Comparison of ENCODE assay signal across 27 cellular contexts in genomic region chr5:139401546-139401945, GRCh38. TPM values are rescaled to one million over a fixed set of nuclear protein-coding genes. Genes with fewer than 3 reads are reported as not detected.
"Had no signal": no experiment of that assay in that cellular context is flagged by ENCODE, and none has a peak within 500 bp of the region (broad histone marks: within the 10 kb centered on the region; RNA-seq: fewer than 3 reads in every experiment).

No MANE protein-coding gene starts in this region.

- H3K36me3 ChIP-seq: brain microvascular endothelial cell, MG63 had no signal

- H3K4me3 ChIP-seq: MG63 had no signal

- H3K9me3 Mint-ChIP-seq: activated naive CD4-positive, alpha-beta T cell treated with anti-CD3 and anti-CD28 coated beads for 36 hours; activated T-helper 17 cell treated with anti-CD3 and anti-CD28 coated beads, Interleukin-2, amount 50 U/mL, for 72 hours; T-helper 1 cell treated with Interleukin-12 subunit alpha and Interleukin-12 subunit beta and Interleukin-4 antibody, amounts not matched to agents 30 μg/mL and 1 μg/mL, for 36 hours had no signal

- H3K36me3 Mint-ChIP-seq: activated naive CD8-positive, alpha-beta T cell had no signal

- H3K27me3 Mint-ChIP-seq: activated naive CD8-positive, alpha-beta T cell; activated T-helper 17 cell treated with anti-CD3 and anti-CD28 coated beads, Interleukin-2, amount 50 U/mL, for 72 hours had no signal

- H3K9me3 ChIP-seq: MG63 had no signal

- H3K27me3 ChIP-seq: brain microvascular endothelial cell, MG63 had no signal

- H3K27ac ChIP-seq: brain microvascular endothelial cell, KMS-11 had no signal

- DNase-seq: activated CD4-positive, alpha-beta T cell treated with anti-CD3 and anti-CD28 coated beads for 4 hours; activated CD8-positive, alpha-beta memory T cell treated with anti-CD3 and anti-CD28 coated beads for 24 hours; activated gamma-delta T cell; activated naive CD4-positive, alpha-beta T cell treated with anti-CD3 and anti-CD28 coated beads for 36 hours; activated T-cell treated with anti-CD3 and anti-CD28 coated beads for 4 hours; activated T-cell treated with anti-CD3 and anti-CD28 coated beads, Interleukin-2, amount 50 U/mL, for 48 hours; amygdala; brain microvascular endothelial cell; MG63; NCI-H1105; NCI-H1436 treated with DMSO at 0.1 percent for 48 hours; NCI-H187; NCI-H2081; NCI-H510A treated with DMSO at 0.1 percent for 48 hours; NCI-H69; NK-92 treated with Interleukin-12 subunit alpha and Interleukin-12 subunit beta, amount 100 ng/mL, for 24 hours; OCI-M1; RPMI8226; SHP77 treated with DMSO at 0.1 percent for 48 hours had no signal

- ATAC-seq: activated CD4-positive, CD25-positive, alpha-beta regulatory T cell treated with anti-CD3 and anti-CD28 coated beads, Interleukin-2, amount 50 U/mL, for 24 hours; activated T-helper 17 cell treated with anti-CD3 and anti-CD28 coated beads, Interleukin-2, amount 50 U/mL, for 72 hours; Panc1 had no signal

- H3K27ac Mint-ChIP-seq: activated naive CD4-positive, alpha-beta T cell treated with anti-CD3 and anti-CD28 coated beads for 36 hours; activated naive CD8-positive, alpha-beta T cell; activated T-helper 17 cell treated with anti-CD3 and anti-CD28 coated beads, Interleukin-2, amount 50 U/mL, for 72 hours; T-helper 1 cell treated with Interleukin-12 subunit alpha and Interleukin-12 subunit beta and Interleukin-4 antibody, amounts not matched to agents 30 μg/mL and 1 μg/mL, for 36 hours had no signal

- H3K4me3 Mint-ChIP-seq: activated naive CD8-positive, alpha-beta T cell had no signal

RNA-seq across cellular contexts. Expression of gene MZB1, which starts 11.8 kb away (rescaled TPM):
- total RNA-seq: SK-MEL-5 had no signal

RNA-seq across cellular contexts. Expression of gene SLC23A1, which starts 18.4 kb away (rescaled TPM):
- total RNA-seq: cardiac septum, SK-MEL-5 had no signal
